33 cellular contexts compared by ENCODE assay signal in the genomic region with DNA sequence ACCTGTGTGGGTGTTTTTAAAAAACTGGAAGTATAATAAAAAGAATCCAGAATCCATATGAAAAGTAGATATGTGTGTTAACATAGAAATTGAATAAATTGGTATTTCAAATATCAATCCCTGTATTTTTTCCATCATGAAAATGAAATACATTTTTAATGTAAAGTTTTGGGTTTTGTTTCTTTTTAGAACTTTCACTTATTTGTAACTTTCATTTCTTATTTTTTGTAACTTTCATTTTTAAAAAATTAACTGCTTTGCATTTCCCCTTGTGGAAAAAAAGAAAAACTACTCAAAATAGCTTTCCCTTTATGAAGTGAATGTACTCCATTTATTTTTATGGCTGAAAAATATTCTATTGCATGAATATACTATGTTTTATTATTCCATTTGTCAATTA.
"Had no signal": no experiment of that assay in that cellular context is flagged by ENCODE, and none has a peak within 500 bp of the region (broad histone marks: within the 10 kb centered on the region; RNA-seq: fewer than 3 reads in every experiment).

No MANE protein-coding gene starts in this region.

- DNase-seq: activated B cell treated with CpG ODN at 0.5 μM for 24 hours; activated CD4-positive, alpha-beta memory T cell treated with anti-CD3 and anti-CD28 coated beads, Interleukin-2, amount 10 ng/mL, durations not matched to agents 7 days and 5 days; activated CD4-positive, alpha-beta T cell treated with anti-CD3 and anti-CD28 coated beads for 4 hours; activated CD4-positive, alpha-beta T cell treated with anti-CD3 and anti-CD28 coated beads, Interleukin-2, amount 50 U/mL, for 1 hour; activated CD4-positive, CD25-positive, alpha-beta regulatory T cell treated with anti-CD3 and anti-CD28 coated beads, Interleukin-2, amount 50 U/mL, for 72 hours; activated CD8-positive, alpha-beta memory T cell treated with anti-CD3 and anti-CD28 coated beads for 24 hours; activated CD8-positive, alpha-beta memory T cell treated with anti-CD3 and anti-CD28 coated beads, Interleukin-2, amount 10 ng/mL, durations not matched to agents 7 days and 5 days; activated CD8-positive, alpha-beta memory T cell treated with anti-CD3 and anti-CD28 coated beads, Interleukin-2, amount 50 U/mL, for 48 hours; activated effector memory CD4-positive, alpha-beta T cell treated with Interleukin-2 at 50 U/mL for 16 hours; activated naive CD4-positive, alpha-beta T cell treated with anti-CD3 and anti-CD28 coated beads, Interleukin-2, amount 50 U/mL, for 16 hours; activated T-cell treated with anti-CD3 and anti-CD28 coated beads, Interleukin-2, amount 50 U/mL, for 48 hours; anterior cingulate cortex; brain microvascular endothelial cell; central memory CD4-positive, alpha-beta T cell; Karpas-422; NCI-H1105 treated with DMSO at 0.1 percent for 48 hours; NCI-H1436; NCI-H1694; NCI-H1930; NCI-H2081 treated with DMSO at 0.1 percent for 48 hours; NCI-H226; NCI-H446 treated with DMSO at 0.1 percent for 48 hours; NCI-H524; PC-3; SIG-M5; T-cell; T-helper 17 cell; T-helper 9 cell had no signal

- H3K36me3 ChIP-seq: brain microvascular endothelial cell had no signal

- FAIRE-seq: RCC 7860 had no signal

- H3K27me3 ChIP-seq: brain microvascular endothelial cell had no signal

- H3K27ac ChIP-seq: brain microvascular endothelial cell, RWPE1, VCaP had no signal

- ATAC-seq: activated CD8-positive, alpha-beta memory T cell treated with anti-CD3 and anti-CD28 coated beads, Interleukin-2, amount 10 ng/mL, durations not matched to agents 7 days and 5 days; PC-3; Right ventricle myocardium inferior; SK-N-SH treated with all-trans-retinoic acid at 6 μM for 48 hours; T-cell; T-helper 17 cell had no signal
